ENCODE assay signal across 18 cellular contexts in the genomic region with DNA sequence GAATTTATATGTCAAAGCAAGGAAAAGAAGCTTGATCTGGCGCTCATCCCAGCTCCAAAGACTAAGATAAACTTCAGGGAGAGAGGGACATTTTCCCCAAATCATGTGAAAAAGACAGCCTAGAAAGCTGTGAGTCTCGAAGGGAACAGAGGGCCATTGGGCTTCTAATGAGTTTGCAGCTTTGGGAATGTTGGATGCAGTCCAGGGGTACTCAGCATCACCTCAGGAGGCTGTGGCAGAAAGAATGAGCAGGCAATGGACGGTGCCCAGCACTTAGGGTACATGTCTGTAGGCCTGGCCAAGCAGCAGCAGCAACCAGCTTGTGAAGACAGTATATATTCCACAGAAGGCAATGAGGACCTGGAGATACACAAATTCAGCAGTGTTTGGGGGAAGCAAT. TPM values are rescaled to one million over a fixed set of nuclear protein-coding genes. Genes with fewer than 3 reads are reported as not detected.
A peak's percentile ranks its signal among the peaks of the same experiment; 100 is the strongest.
DNase-seq lines count a peak whose midpoint lies in the region; ATAC-seq and TF ChIP-seq lines count a peak whose summit lies in the region.
"Had no signal": no experiment of that assay in that cellular context is flagged by ENCODE, and none has a peak within 500 bp of the region (broad histone marks: within the 10 kb centered on the region; RNA-seq: fewer than 3 reads in every experiment).

No MANE protein-coding gene starts in this region.

- H3K4ac ChIP-seq in mesenchymal stem cell (ENCODE audit: low read depth in 1 of 2, low read length in 2 of 2): no peak overlapping the region

- no peaks in the 10 kb centered on the region for H3K79me1 ChIP-seq in mesenchymal stem cell (replicated peaks; ENCODE audit: low read length, poor library complexity, severe bottlenecking)

- TF ChIP-seq CTCF in osteocyte (IDR thresholded peaks at IDR 0.05) (no peak), esophagus muscularis mucosa (IDR thresholded peaks at IDR 0.05) (no peak)

- no peak overlapping the region for H4K91ac ChIP-seq in mesenchymal stem cell (ENCODE audit: low read length)

- no peak overlapping the region for H2BK120ac ChIP-seq in mesenchymal stem cell (ENCODE audit: low read depth, low read length)

- no peaks in the 10 kb centered on the region for H3K36me3 Mint-ChIP-seq in osteocyte (ENCODE audit: unreplicated experiment)
- H3K36me3 Mint-ChIP-seq: CD4-positive, alpha-beta memory T cell had no signal

- H3K27ac ChIP-seq in esophagus muscularis mucosa (replicated peaks in 1 of 4) (no peak overlapping the region), mesenchymal stem cell (ENCODE audit: low read length, poor library complexity, severe bottlenecking) (no peak overlapping the region)
- H3K27ac ChIP-seq: 22Rv1; BLaER1 treated with 17β-estradiol and CSF1 and Interleukin-3, amounts not matched to agents 10 nM and 100 nM had no signal

- H3K23ac ChIP-seq in mesenchymal stem cell (ENCODE audit: low read length in 2 of 2): no peak overlapping the region

- TF ChIP-seq POLR2A in esophagus muscularis mucosa (IDR thresholded peaks at IDR 0.05; ENCODE audit: low read depth): no peak

- no peak for ATAC-seq in HG02973 (IDR thresholded peaks at IDR 0.05; ENCODE audit: unreplicated experiment)

- no peak overlapping the region for H2BK12ac ChIP-seq in mesenchymal stem cell (ENCODE audit: low read length in 2 of 2)

- TF ChIP-seq EP300 in esophagus muscularis mucosa (IDR thresholded peaks at IDR 0.05): no peak

- no peak overlapping the region for H3K27ac Mint-ChIP-seq in osteocyte (ENCODE audit: unreplicated experiment)
- H3K27ac Mint-ChIP-seq: CD4-positive, alpha-beta memory T cell had no signal

- no peaks in the 10 kb centered on the region for H3K4me1 Mint-ChIP-seq in osteocyte (ENCODE audit: unreplicated experiment)
- H3K4me1 Mint-ChIP-seq: CD4-positive, alpha-beta memory T cell had no signal

- H2BK5ac ChIP-seq in mesenchymal stem cell (ENCODE audit: low read depth, low read length, poor library complexity, severe bottlenecking): no peak overlapping the region

- WGBS in esophagus muscularis mucosa: 60% methylated on average over 3 of the region's 3 CpGs
- WGBS in mesenchymal stem cell: 48% methylated on average over 3 of the region's 3 CpGs

- no peak overlapping the region for H3K18ac ChIP-seq in mesenchymal stem cell (ENCODE audit: low read depth in 1 of 2, low read length in 2 of 2)

- H3K27me3 Mint-ChIP-seq in osteocyte (ENCODE audit: unreplicated experiment): peaks cover 24% of the 10 kb centered on the region

- no peak overlapping the region for H2AK5ac ChIP-seq in mesenchymal stem cell (ENCODE audit: low read length, severe bottlenecking)

- no peaks in the 10 kb centered on the region for H3K9me3 ChIP-seq in esophagus muscularis mucosa
- no peaks in the 10 kb centered on the region for H3K9me3 ChIP-seq in mesenchymal stem cell (ENCODE audit: control insufficient read depth, low read length)
- H3K9me3 ChIP-seq: BLaER1 treated with 17β-estradiol and CSF1 and Interleukin-3, amounts not matched to agents 10 nM and 100 nM; SK-N-SH had no signal

- no peak overlapping the region for H3K14ac ChIP-seq in mesenchymal stem cell (ENCODE audit: low read length in 2 of 2)

- no peak overlapping the region for H4K8ac ChIP-seq in mesenchymal stem cell (ENCODE audit: low read length)

- no peaks in the 10 kb centered on the region for H3K36me3 ChIP-seq in esophagus muscularis mucosa
- no peaks in the 10 kb centered on the region for H3K36me3 ChIP-seq in mesenchymal stem cell (ENCODE audit: control insufficient read depth in 1 of 2, insufficient read depth in 2 of 2, low read depth in 1 of 2, low read length in 2 of 2)
- H3K36me3 ChIP-seq: BLaER1 treated with 17β-estradiol and CSF1 and Interleukin-3, amounts not matched to agents 10 nM and 100 nM had no signal

- no peak overlapping the region for H2BK15ac ChIP-seq in mesenchymal stem cell (ENCODE audit: low read depth, poor library complexity, severe bottlenecking)

- H3K4me3 ChIP-seq in esophagus muscularis mucosa: no peak overlapping the region
- H3K4me3 ChIP-seq in mesenchymal stem cell (ENCODE audit: insufficient read depth in 1 of 2, low read depth in 1 of 2, low read length in 2 of 2): no peak overlapping the region
- H3K4me3 ChIP-seq: BLaER1 treated with 17β-estradiol and CSF1 and Interleukin-3, amounts not matched to agents 10 nM and 100 nM had no signal

- H3K4me1 ChIP-seq in esophagus muscularis mucosa: no peaks in the 10 kb centered on the region
- H3K4me1 ChIP-seq in mesenchymal stem cell (ENCODE audit: control insufficient read depth, insufficient read depth, low read depth, low read length): no peaks in the 10 kb centered on the region
- H3K4me1 ChIP-seq: BLaER1 treated with 17β-estradiol and CSF1 and Interleukin-3, amounts not matched to agents 10 nM and 100 nM had no signal

- intact Hi-C loops in esophagus muscularis mucosa (cut with DNase I): no loop called here

- H3K4me2 ChIP-seq in mesenchymal stem cell (ENCODE audit: low read length, poor library complexity, severe bottlenecking): no peak overlapping the region
- H3K4me2 ChIP-seq: BLaER1 treated with 17β-estradiol and CSF1 and Interleukin-3, amounts not matched to agents 10 nM and 100 nM; SK-N-SH had no signal

- DNase-seq in DMS 273 (lab: John Stamatoyannopoulos, UW; ENCODE audit: unreplicated experiment) (peak; percentile 15), DMS 273 treated with DMSO at 0.1 percent for 48 hours (lab: John Stamatoyannopoulos, UW) (no peak), NCI-H146 (lab: John Stamatoyannopoulos, UW) (peak; percentile 41), NCI-H524 (lab: John Stamatoyannopoulos, UW) (peak; percentile 41 to 69), osteocyte (ENCODE audit: extremely low spot score, unreplicated experiment) (peak; percentile 15), esophagus muscularis mucosa (ENCODE audit: extremely low spot score) (no peak), mesenchymal stem cell (no peak)
- DNase-seq: CD4-positive, alpha-beta memory T cell; EL; H7; Kasumi-1; NCI-H1436 treated with DMSO at 0.1 percent for 48 hours; NCI-H2081 treated with DMSO at 0.1 percent for 48 hours; SIG-M5; SK-N-SH had no signal

- H2AFZ ChIP-seq in mesenchymal stem cell (ENCODE audit: low read depth, low read length): no peak overlapping the region

- H3K4me3 Mint-ChIP-seq in osteocyte (ENCODE audit: unreplicated experiment): no peak overlapping the region
- H3K4me3 Mint-ChIP-seq: CD4-positive, alpha-beta memory T cell had no signal

- no peak overlapping the region for H3K9ac ChIP-seq in mesenchymal stem cell (ENCODE audit: low read length)
- H3K9ac ChIP-seq: BLaER1 treated with 17β-estradiol and CSF1 and Interleukin-3, amounts not matched to agents 10 nM and 100 nM; SK-N-SH had no signal

- no peaks in the 10 kb centered on the region for H3K9me3 Mint-ChIP-seq in osteocyte (ENCODE audit: unreplicated experiment)

- H3K27me3 ChIP-seq in esophagus muscularis mucosa: peaks cover 0 to 10% (median 0%) of the 10 kb centered on the region in 4 donors
- H3K27me3 ChIP-seq in mesenchymal stem cell (ENCODE audit: control insufficient read depth in 1 of 2, insufficient read depth in 1 of 2, low read length in 2 of 2): peaks cover 8 to 20% of the 10 kb centered on the region in 2 experiments
- H3K27me3 ChIP-seq: BLaER1 treated with 17β-estradiol and CSF1 and Interleukin-3, amounts not matched to agents 10 nM and 100 nM had no signal

RNA-seq across cellular contexts. Expression of a gene that starts 25.7 kb away (rescaled TPM):
- 17.1 and 20.0 TPM in 2 replicates for total RNA-seq in osteocyte
- total RNA-seq in esophagus muscularis mucosa: 10 to 100 TPM; 16.6 to 19.9 (median 18.4) TPM
- polyA plus RNA-seq in mesenchymal stem cell (2013, experiment 1 of 2): 8.0 TPM
- 8.0 TPM for polyA plus RNA-seq in mesenchymal stem cell (2013, experiment 2 of 2)
- total RNA-seq: CD4-positive, alpha-beta memory T cell had no signal
- polyA plus RNA-seq: CD4-positive, alpha-beta memory T cell had no signal

Comparison
In these comparisons a context has a peak if more than half of its experiments do, and no peak if none do; other contexts are left out.
1. DNase-seq: peak in DMS 273 (single experiment), NCI-H146 (single experiment), NCI-H524 (2 of 2) and osteocyte (single experiment); none in DMS 273 treated with DMSO at 0.1 percent for 48 hours (single experiment), esophagus muscularis mucosa (single experiment) and mesenchymal stem cell (single experiment).